8 cellular contexts compared by ENCODE assay signal in the genomic region with DNA sequence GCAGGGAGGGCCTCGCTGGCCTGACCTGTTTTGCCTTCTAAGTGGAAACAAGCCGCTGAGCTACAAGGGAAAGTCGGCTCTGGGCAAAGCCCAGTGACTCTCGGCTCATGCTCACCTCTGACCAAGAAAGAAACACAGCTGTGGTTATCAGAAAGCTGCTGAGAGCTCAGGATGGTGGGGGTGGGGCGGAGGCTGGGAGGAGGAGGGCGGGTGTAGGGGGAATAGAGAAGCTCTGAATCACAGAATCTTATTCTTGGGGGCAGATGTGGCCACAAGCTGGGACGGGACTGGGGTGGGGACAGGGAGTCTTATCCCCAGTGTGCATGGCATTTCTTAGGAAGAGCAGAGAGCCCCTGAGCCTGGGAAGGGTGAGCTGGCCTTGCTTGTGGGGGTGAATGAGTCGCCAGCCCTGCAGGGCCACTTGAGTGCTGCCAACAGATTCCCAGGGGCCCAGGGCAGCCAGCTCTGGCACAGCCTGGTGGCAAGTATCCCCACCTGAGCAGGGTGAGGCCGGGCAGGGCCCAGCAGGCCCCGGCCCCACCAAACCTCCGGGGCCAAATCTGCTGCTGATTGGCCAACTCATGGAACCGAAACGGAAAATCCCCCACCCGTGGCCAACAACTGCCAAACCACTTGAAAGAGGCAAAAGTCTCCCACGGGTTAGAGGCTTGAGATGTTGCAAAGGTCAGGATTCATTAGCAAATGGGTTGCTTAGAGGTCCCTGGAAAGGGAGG.
DNase-seq lines count a peak whose midpoint lies in the region; ATAC-seq, FAIRE-seq and TF ChIP-seq lines count a peak whose summit lies in the region.

No MANE protein-coding gene starts in this region.

- no peaks in the 10 kb centered on the region for H3K79me2 ChIP-seq in neural progenitor cell (ENCODE audit: low read depth)

- CTCF ChIA-PET in activated CD4-positive, alpha-beta T cell treated with anti-CD3 and anti-CD28 coated beads, Interleukin-2, amount 10 ng/mL, durations not matched to agents 7 days and 5 days (lab: Charles Lee) = interaction anchor here (0.6 to 2.0 kb wide), 8 partner anchors 10 to 146 kb away, joined by 3 to 16 read pairs (median 4); no protein-coding TSS in a partner anchor

- no peak overlapping the region for H3K4me3 Mint-ChIP-seq in activated CD4-positive, alpha-beta T cell treated with anti-CD3 and anti-CD28 coated beads, Interleukin-2, amount 10 ng/mL, durations not matched to agents 7 days and 5 days
- H3K4me3 Mint-ChIP-seq in neural progenitor cell = no peak overlapping the region

- H3K9me3 Mint-ChIP-seq in activated CD4-positive, alpha-beta T cell treated with anti-CD3 and anti-CD28 coated beads, Interleukin-2, amount 10 ng/mL, durations not matched to agents 7 days and 5 days = peaks cover 3% of the 10 kb centered on the region
- H3K9me3 Mint-ChIP-seq in neural progenitor cell = no peaks in the 10 kb centered on the region

- no peak for TF ChIP-seq EP300 in transverse colon (IDR thresholded peaks at IDR 0.05; ENCODE audit: low read depth)

- TF ChIP-seq POLR2A in transverse colon (IDR thresholded peaks at IDR 0.05) = no peak

- TF ChIP-seq CTCF in neural progenitor cell (IDR thresholded peaks at IDR 0.05) (no peak), transverse colon (IDR thresholded peaks at IDR 0.05) (no peak)

- H3K27me3 Mint-ChIP-seq in activated CD4-positive, alpha-beta T cell treated with anti-CD3 and anti-CD28 coated beads, Interleukin-2, amount 10 ng/mL, durations not matched to agents 7 days and 5 days = peaks cover 7% of the 10 kb centered on the region
- peaks cover 12% of the 10 kb centered on the region for H3K27me3 Mint-ChIP-seq in neural progenitor cell (ENCODE audit: insufficient read depth, low read depth)

- peak overlapping the region; percentile 2 for H3K4me2 ChIP-seq in neural progenitor cell

- WGBS in transverse colon (ENCODE audit: low coverage in 1 of 2), 2 donors = 19 to 20% methylated on average over 1 to 15 of the region's 15 CpGs

- H3K36me3 Mint-ChIP-seq in activated CD4-positive, alpha-beta T cell treated with anti-CD3 and anti-CD28 coated beads, Interleukin-2, amount 10 ng/mL, durations not matched to agents 7 days and 5 days (ENCODE audit: low read depth) = peaks cover 2% of the 10 kb centered on the region
- no peaks in the 10 kb centered on the region for H3K36me3 Mint-ChIP-seq in neural progenitor cell

- POLR2A ChIA-PET in activated CD4-positive, alpha-beta T cell treated with anti-CD3 and anti-CD28 coated beads, Interleukin-2, amount 10 ng/mL, durations not matched to agents 7 days and 5 days (lab: Charles Lee) = interaction anchor here (1.0 kb wide), 1 partner anchor 13 kb away, joined by 3 read pairs; no protein-coding TSS in a partner anchor

- H2AFZ ChIP-seq in neural progenitor cell (replicated peaks) = peak overlapping the region; percentile 23

- H3K4me1 Mint-ChIP-seq in activated CD4-positive, alpha-beta T cell treated with anti-CD3 and anti-CD28 coated beads, Interleukin-2, amount 10 ng/mL, durations not matched to agents 7 days and 5 days = peaks cover 48% of the 10 kb centered on the region
- H3K4me1 Mint-ChIP-seq in neural progenitor cell = peaks cover 14% of the 10 kb centered on the region

- in situ Hi-C loops in transverse colon (cut with MboI; ENCODE audit: low pct_ligation_motif_present in 1 of 4, low pct_unique_long_range_greater_than_20kb in 1 of 4, low sequenced_read_pairs in 3 of 4) = no loop called here

- intact Hi-C loops in transverse colon (cut with DNase I; ENCODE audit: low total_unique reads) = no loop called here

- no peaks in the 10 kb centered on the region for H3K36me3 ChIP-seq in neural progenitor cell
- H3K36me3 ChIP-seq in transverse colon = no peaks in the 10 kb centered on the region

- H3K4me1 ChIP-seq in neural progenitor cell = peaks cover 11% of the 10 kb centered on the region
- peaks cover 15 to 25% (median 15%) of the 10 kb centered on the region in 4 donors for H3K4me1 ChIP-seq in transverse colon

- no peaks in the 10 kb centered on the region for H4K20me1 ChIP-seq in neural progenitor cell (ENCODE audit: low read depth)

- FAIRE-seq in HTR-8/SVneo (lab: Jason Lieb, UNC) = no peak

- DNase-seq in COLO829 (ENCODE audit: low spot score) (peak; percentile 46), HTR-8/SVneo (ENCODE audit: insufficient read length, low spot score) (peak; percentile 80), epidermal melanocyte (ENCODE audit: insufficient read length, low spot score) (peak; percentile 78), neural progenitor cell (ENCODE audit: low spot score) (peak; percentile 55), transverse colon (peak; percentile 66), NCI-H1436 (lab: John Stamatoyannopoulos, UW) (no peak)
- peak; percentile 46 for DNase-seq in activated CD4-positive, alpha-beta T cell treated with anti-CD3 and anti-CD28 coated beads, Interleukin-2, amount 10 ng/mL, durations not matched to agents 7 days and 5 days

- H3K27ac ChIP-seq in neural progenitor cell (no peak overlapping the region), transverse colon (peak overlapping the region; percentile 79 to 88 (median 88))

- H3K4me3 ChIP-seq in neural progenitor cell = no peak overlapping the region
- no peak overlapping the region for H3K4me3 ChIP-seq in transverse colon

- no peak overlapping the region for H3K27ac Mint-ChIP-seq in activated CD4-positive, alpha-beta T cell treated with anti-CD3 and anti-CD28 coated beads, Interleukin-2, amount 10 ng/mL, durations not matched to agents 7 days and 5 days
- H3K27ac Mint-ChIP-seq in neural progenitor cell = no peak overlapping the region

- H3F3A ChIP-seq in neural progenitor cell (ENCODE audit: low read depth) = peaks cover 5% of the 10 kb centered on the region

- H3K27me3 ChIP-seq in neural progenitor cell = no peaks in the 10 kb centered on the region
- no peaks in the 10 kb centered on the region for H3K27me3 ChIP-seq in transverse colon

- H3K9me3 ChIP-seq in neural progenitor cell (ENCODE audit: low read depth) = no peaks in the 10 kb centered on the region
- H3K9me3 ChIP-seq in transverse colon = no peaks in the 10 kb centered on the region

- peak; percentile 77 for ATAC-seq in GM21447 (IDR thresholded peaks at IDR 0.05; ENCODE audit: unreplicated experiment)

- no peak overlapping the region for H3K9ac ChIP-seq in neural progenitor cell
